Comparison of ENCODE assay signal across 13 cellular contexts in genomic region chr1:202644219-202645096, GRCh38.
DNase-seq lines count a peak whose midpoint lies in the region; ATAC-seq and TF ChIP-seq lines count a peak whose summit lies in the region.
"Had no signal": no experiment of that assay in that cellular context is flagged by ENCODE, and none has a peak within 500 bp of the region (broad histone marks: within the 10 kb centered on the region; RNA-seq: fewer than 3 reads in every experiment).

No MANE protein-coding gene starts in this region.

- H3K9me3 ChIP-seq in iPS-20b (ENCODE audit: insufficient read depth, low read depth, low read length) = no peaks in the 10 kb centered on the region
- H3K9me3 ChIP-seq: uterus had no signal

- H3K27me3 ChIP-seq in iPS-20b (ENCODE audit: insufficient read depth, low read length) = peaks cover 71% of the 10 kb centered on the region

- H3K4me1 Mint-ChIP-seq in activated naive CD4-positive, alpha-beta T cell treated with anti-CD3 and anti-CD28 coated beads for 36 hours (ENCODE audit: low read depth) = peaks cover 21% of the 10 kb centered on the region
- H3K4me1 Mint-ChIP-seq in WTC11 = peaks cover 44% of the 10 kb centered on the region
- H3K4me1 Mint-ChIP-seq in stimulated activated memory B cell treated with anti-CD40 and anti-IgM and Interleukin-4, amounts not matched to agents 10 μg/mL and 1 μg/mL and 100 μg/mL, for 72 hours = peaks cover 30% of the 10 kb centered on the region

- no peaks in the 10 kb centered on the region for H3K36me3 Mint-ChIP-seq in activated naive CD4-positive, alpha-beta T cell treated with anti-CD3 and anti-CD28 coated beads for 36 hours (ENCODE audit: low read depth)
- H3K36me3 Mint-ChIP-seq in WTC11 = no peaks in the 10 kb centered on the region
- no peaks in the 10 kb centered on the region for H3K36me3 Mint-ChIP-seq in stimulated activated memory B cell treated with anti-CD40 and anti-IgM and Interleukin-4, amounts not matched to agents 10 μg/mL and 1 μg/mL and 100 μg/mL, for 72 hours

- H3K4me3 ChIP-seq in iPS-20b (ENCODE audit: low read length) = peak overlapping the region; percentile 75

- H3K27ac Mint-ChIP-seq in activated naive CD4-positive, alpha-beta T cell treated with anti-CD3 and anti-CD28 coated beads for 36 hours = no peak overlapping the region
- H3K27ac Mint-ChIP-seq in WTC11 = no peak overlapping the region
- H3K27ac Mint-ChIP-seq in stimulated activated memory B cell treated with anti-CD40 and anti-IgM and Interleukin-4, amounts not matched to agents 10 μg/mL and 1 μg/mL and 100 μg/mL, for 72 hours = no peak overlapping the region
- H3K27ac Mint-ChIP-seq: T-helper 1 cell treated with Interleukin-12 subunit alpha and Interleukin-12 subunit beta and Interleukin-4 antibody, amounts not matched to agents 30 μg/mL and 1 μg/mL, for 36 hours had no signal

- POLR2A ChIA-PET in WTC11 (lab: Charles Lee) = interaction anchor here (0.6 to 1.1 kb wide), 2 partner anchors 13 to 327 kb away, joined by 3 to 4 read pairs; no protein-coding TSS in a partner anchor

- peak overlapping the region; percentile 13 for H3K4me3 Mint-ChIP-seq in activated naive CD4-positive, alpha-beta T cell treated with anti-CD3 and anti-CD28 coated beads for 36 hours
- H3K4me3 Mint-ChIP-seq in WTC11 = peak overlapping the region; percentile 89
- H3K4me3 Mint-ChIP-seq in stimulated activated memory B cell treated with anti-CD40 and anti-IgM and Interleukin-4, amounts not matched to agents 10 μg/mL and 1 μg/mL and 100 μg/mL, for 72 hours = peak overlapping the region; percentile 28

- ATAC-seq in WTC11 (peak; percentile 10; the same call in 1 of the 2 replicates), GM19397 (IDR thresholded peaks at IDR 0.05; ENCODE audit: unreplicated experiment) (no peak), HG02678 (IDR thresholded peaks at IDR 0.05; ENCODE audit: unreplicated experiment) (no peak)
- no peak for ATAC-seq in stimulated activated memory B cell treated with anti-CD40 and anti-IgM and Interleukin-4, amounts not matched to agents 10 μg/mL and 1 μg/mL and 100 μg/mL, for 72 hours
- ATAC-seq: PC-3 had no signal

- intact Hi-C loops in activated naive CD4-positive, alpha-beta T cell treated with anti-CD3 and anti-CD28 coated beads for 36 hours (cut with micrococcal nuclease) = no loop called here

- H3K4me1 ChIP-seq in iPS-20b (ENCODE audit: insufficient read depth, low read length) = peaks cover 8% of the 10 kb centered on the region; the same call in 1 of the 2 replicates

- peaks cover 56% of the 10 kb centered on the region for H3K27me3 Mint-ChIP-seq in activated naive CD4-positive, alpha-beta T cell treated with anti-CD3 and anti-CD28 coated beads for 36 hours (ENCODE audit: low read depth)
- H3K27me3 Mint-ChIP-seq in WTC11 (ENCODE audit: low read depth) = peaks cover 53% of the 10 kb centered on the region
- peaks cover 79% of the 10 kb centered on the region for H3K27me3 Mint-ChIP-seq in stimulated activated memory B cell treated with anti-CD40 and anti-IgM and Interleukin-4, amounts not matched to agents 10 μg/mL and 1 μg/mL and 100 μg/mL, for 72 hours

- CTCF ChIA-PET in activated naive CD4-positive, alpha-beta T cell treated with anti-CD3 and anti-CD28 coated beads for 36 hours (lab: Charles Lee) = no interaction called here
- CTCF ChIA-PET in WTC11 (lab: Charles Lee) = interaction anchor here (0.6 to 2.0 kb wide), 9 partner anchors 14 to 315 kb away, joined by 3 to 6 read pairs (median 4); no protein-coding TSS in a partner anchor

- no peak overlapping the region for H3K27ac ChIP-seq in iPS-20b (ENCODE audit: low read length)
- H3K27ac ChIP-seq: uterus had no signal

- DNase-seq in activated naive CD4-positive, alpha-beta T cell treated with anti-CD3 and anti-CD28 coated beads for 36 hours = no peak
- no peak for DNase-seq in activated naive CD4-positive, alpha-beta T cell treated with Interleukin-2 at 50 U/mL for 16 hours
- no peak for DNase-seq in WTC11 (ENCODE audit: low spot score)
- DNase-seq in DMS 273 (lab: John Stamatoyannopoulos, UW; ENCODE audit: unreplicated experiment) = no peak
- DNase-seq: DMS79, PC-3, small intestine, uterus had no signal

- H3K36me3 ChIP-seq in iPS-20b (ENCODE audit: insufficient read depth, low read depth, low read length) = no peaks in the 10 kb centered on the region
- H3K36me3 ChIP-seq: uterus had no signal

- H3K9me3 Mint-ChIP-seq in activated naive CD4-positive, alpha-beta T cell treated with anti-CD3 and anti-CD28 coated beads for 36 hours = no peaks in the 10 kb centered on the region
- H3K9me3 Mint-ChIP-seq in WTC11 = no peaks in the 10 kb centered on the region
- no peaks in the 10 kb centered on the region for H3K9me3 Mint-ChIP-seq in stimulated activated memory B cell treated with anti-CD40 and anti-IgM and Interleukin-4, amounts not matched to agents 10 μg/mL and 1 μg/mL and 100 μg/mL, for 72 hours
- H3K9me3 Mint-ChIP-seq: T-helper 1 cell treated with Interleukin-12 subunit alpha and Interleukin-12 subunit beta and Interleukin-4 antibody, amounts not matched to agents 30 μg/mL and 1 μg/mL, for 36 hours had no signal

- H3K9ac ChIP-seq in iPS-20b (ENCODE audit: low read depth, low read length) = peak overlapping the region; percentile 45; the same call in 1 of the 2 replicates

- TF ChIP-seq CTCF in WTC11 (IDR thresholded peaks at IDR 0.05) = no peak

TF ChIP-seq in WTC11, 78 proteins besides CTCF, POLR2A, EP300 and RAD21 (continues in another document):
- TF ChIP-seq, protein P1, sequence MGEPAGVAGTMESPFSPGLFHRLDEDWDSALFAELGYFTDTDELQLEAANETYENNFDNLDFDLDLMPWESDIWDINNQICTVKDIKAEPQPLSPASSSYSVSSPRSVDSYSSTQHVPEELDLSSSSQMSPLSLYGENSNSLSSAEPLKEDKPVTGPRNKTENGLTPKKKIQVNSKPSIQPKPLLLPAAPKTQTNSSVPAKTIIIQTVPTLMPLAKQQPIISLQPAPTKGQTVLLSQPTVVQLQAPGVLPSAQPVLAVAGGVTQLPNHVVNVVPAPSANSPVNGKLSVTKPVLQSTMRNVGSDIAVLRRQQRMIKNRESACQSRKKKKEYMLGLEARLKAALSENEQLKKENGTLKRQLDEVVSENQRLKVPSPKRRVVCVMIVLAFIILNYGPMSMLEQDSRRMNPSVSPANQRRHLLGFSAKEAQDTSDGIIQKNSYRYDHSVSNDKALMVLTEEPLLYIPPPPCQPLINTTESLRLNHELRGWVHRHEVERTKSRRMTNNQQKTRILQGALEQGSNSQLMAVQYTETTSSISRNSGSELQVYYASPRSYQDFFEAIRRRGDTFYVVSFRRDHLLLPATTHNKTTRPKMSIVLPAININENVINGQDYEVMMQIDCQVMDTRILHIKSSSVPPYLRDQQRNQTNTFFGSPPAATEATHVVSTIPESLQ (CRISPR knock-in tag; IDR thresholded peaks at IDR 0.05) = no peak
- TF ChIP-seq FOXJ3 (CRISPR knock-in tag; IDR thresholded peaks at IDR 0.05; ENCODE audit: borderline replicate concordance) (no peak), ZNF532 (CRISPR knock-in tag; IDR thresholded peaks at IDR 0.05; ENCODE audit: borderline replicate concordance) (no peak), MXD4 (CRISPR knock-in tag; IDR thresholded peaks at IDR 0.05; ENCODE audit: borderline replicate concordance) (no peak), ZNF219 (CRISPR knock-in tag; IDR thresholded peaks at IDR 0.05; ENCODE audit: borderline replicate concordance) (no peak), SP1 (CRISPR knock-in tag; conservative IDR thresholded peaks at IDR 0.05) (no peak), MYBL2 (CRISPR knock-in tag; IDR thresholded peaks at IDR 0.05) (no peak)
- TF ChIP-seq, protein P2, sequence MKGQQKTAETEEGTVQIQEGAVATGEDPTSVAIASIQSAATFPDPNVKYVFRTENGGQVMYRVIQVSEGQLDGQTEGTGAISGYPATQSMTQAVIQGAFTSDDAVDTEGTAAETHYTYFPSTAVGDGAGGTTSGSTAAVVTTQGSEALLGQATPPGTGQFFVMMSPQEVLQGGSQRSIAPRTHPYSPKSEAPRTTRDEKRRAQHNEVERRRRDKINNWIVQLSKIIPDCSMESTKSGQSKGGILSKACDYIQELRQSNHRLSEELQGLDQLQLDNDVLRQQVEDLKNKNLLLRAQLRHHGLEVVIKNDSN (CRISPR knock-in tag; IDR thresholded peaks at IDR 0.05) = no peak

Comparison
In these comparisons a context has a peak if more than half of its experiments do, and no peak if none do; other contexts are left out.
1. H3K4me3 Mint-ChIP-seq: peak in every context shown above with its lines; median percentile 89 in WTC11; 28 in stimulated activated memory B cell treated with anti-CD40 and anti-IgM and Interleukin-4, amounts not matched to agents 10 μg/mL and 1 μg/mL and 100 μg/mL, for 72 hours; 13 in activated naive CD4-positive, alpha-beta T cell treated with anti-CD3 and anti-CD28 coated beads for 36 hours.